ENCODE assay signal across 8 cellular contexts in the genomic region with DNA sequence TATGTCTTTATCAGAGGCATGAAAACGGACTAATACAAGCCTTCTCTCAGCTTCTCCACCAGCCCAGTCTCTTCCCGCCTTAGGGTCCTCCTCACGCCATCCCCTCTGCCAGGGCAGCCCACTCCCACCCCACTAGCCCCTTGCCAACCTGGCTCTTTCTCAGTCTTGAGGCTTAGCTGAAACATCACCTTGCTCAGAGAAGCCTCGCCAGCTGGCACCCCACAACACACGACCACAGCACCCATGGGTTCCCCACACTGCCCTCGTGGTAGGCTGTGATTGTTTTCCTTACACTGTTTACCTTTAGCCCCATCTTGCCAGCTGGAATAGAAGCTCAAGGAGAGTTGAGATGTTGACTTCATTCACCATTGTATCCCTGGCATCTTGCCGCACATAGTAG.
"Had no signal": no experiment of that assay in that cellular context is flagged by ENCODE, and none has a peak within 500 bp of the region (broad histone marks: within the 10 kb centered on the region; RNA-seq: fewer than 3 reads in every experiment).

No MANE protein-coding gene starts in this region.

- H3K4me3 Mint-ChIP-seq: HFFc6 had no signal

- H3K36me3 ChIP-seq: HAP-1 had no signal

- H3K9ac ChIP-seq: GM23248 had no signal

- H3K4me1 ChIP-seq: HAP-1 had no signal

- H3K9me3 ChIP-seq: HAP-1 had no signal

- H3K27ac Mint-ChIP-seq: HFFc6 had no signal

- H3K27ac ChIP-seq: GM23248, HL-60 had no signal

- H3K4me3 ChIP-seq: GM23248, HAP-1, K562 had no signal

- FAIRE-seq: K562 had no signal

- H2AFZ ChIP-seq: GM23248 had no signal

- DNase-seq: GM23248, GOT3, H7, HFFc6, IMR-90 had no signal

- H3K9me3 Mint-ChIP-seq: HFFc6 had no signal
